ENCODE assay signal across 1 cellular context in genomic region chr6:132818404-132819359, GRCh38.
A peak's percentile ranks its signal among the peaks of the same experiment; 100 is the strongest.
TF ChIP-seq lines count a peak whose summit lies in the region.

No MANE protein-coding gene starts in this region.

TF ChIP-seq in HepG2, 621 proteins besides CTCF, POLR2A, EP300 and RAD21 (continued from another document and continues in another):
- TF ChIP-seq IKZF5 (CRISPR knock-in tag; IDR thresholded peaks at IDR 0.05) (no peak), FOXK1 (CRISPR knock-in tag; IDR thresholded peaks at IDR 0.05; ENCODE audit: borderline replicate concordance, low read depth) (peak; percentile 47; the same call in 1 of the 2 replicates), ZNF143 (CRISPR knock-in tag; IDR thresholded peaks at IDR 0.05) (no peak), FUBP1 (CRISPR knock-in tag; IDR thresholded peaks at IDR 0.05; ENCODE audit: borderline replicate concordance) (no peak), SALL1 (CRISPR knock-in tag; IDR thresholded peaks at IDR 0.05) (0 out of 2 replicates have a peak, but pooled peaks have one; percentile 17), TCF12 (IDR thresholded peaks at IDR 0.05) (no peak), TCF12 (CRISPR knock-in tag; IDR thresholded peaks at IDR 0.05) (0 out of 2 replicates have a peak, but pooled peaks have one; percentile 11), ZNF205 (CRISPR knock-in tag; IDR thresholded peaks at IDR 0.05) (no peak), MLX (CRISPR knock-in tag; IDR thresholded peaks at IDR 0.05) (no peak), ZEB1 (IDR thresholded peaks at IDR 0.05; ENCODE audit: insufficient replicate concordance, low read depth) (peak; percentile 14), SATB2 (CRISPR knock-in tag; IDR thresholded peaks at IDR 0.05) (no peak; the same call in 1 of the 2 replicates), ZFX (CRISPR knock-in tag; IDR thresholded peaks at IDR 0.05; ENCODE audit: low read depth) (no peak), ZNF510 (CRISPR knock-in tag; IDR thresholded peaks at IDR 0.05; ENCODE audit: low read depth) (no peak), CCDC6 (CRISPR knock-in tag; IDR thresholded peaks at IDR 0.05) (peak; percentile 69; the same call in 1 of the 2 replicates), ZNF18 (CRISPR knock-in tag; IDR thresholded peaks at IDR 0.05; ENCODE audit: insufficient replicate concordance) (no peak), ZSCAN31 (CRISPR knock-in tag; IDR thresholded peaks at IDR 0.05; ENCODE audit: low read depth) (0 out of 2 replicates have a peak, but pooled peaks have one; percentile 47), ZNF350 (CRISPR knock-in tag; IDR thresholded peaks at IDR 0.05; ENCODE audit: borderline replicate concordance, low read depth) (no peak), CENPBD1 (CRISPR knock-in tag; IDR thresholded peaks at IDR 0.05; ENCODE audit: borderline replicate concordance, low read depth) (no peak), ZNF512B (CRISPR knock-in tag; IDR thresholded peaks at IDR 0.05; ENCODE audit: borderline replicate concordance) (0 out of 2 replicates have a peak, but pooled peaks have one; percentile 47), AKAP8 (CRISPR knock-in tag; IDR thresholded peaks at IDR 0.05) (no peak), REL (CRISPR knock-in tag; conservative IDR thresholded peaks at IDR 0.05) (0 out of 2 replicates have a peak, but pooled peaks have one; percentile 0), DDIT3 (CRISPR knock-in tag; IDR thresholded peaks at IDR 0.05) (no peak), THYN1 (CRISPR knock-in tag; IDR thresholded peaks at IDR 0.05; ENCODE audit: borderline replicate concordance, low read depth) (no peak), GFI1 (CRISPR knock-in tag; IDR thresholded peaks at IDR 0.05; ENCODE audit: borderline replicate concordance) (peak; percentile 47; the same call in 1 of the 2 replicates), ZNF251 (CRISPR knock-in tag; IDR thresholded peaks at IDR 0.05) (no peak), ZNF777 (CRISPR knock-in tag; IDR thresholded peaks at IDR 0.05) (0 out of 2 replicates have a peak, but pooled peaks have one; percentile 36), ZNF142 (CRISPR knock-in tag; IDR thresholded peaks at IDR 0.05) (no peak; the same call in 1 of the 2 replicates), PCBP2 (optimal IDR thresholded peaks at IDR 0.05; ENCODE audit: low read depth, low read length, poor library complexity, severe bottlenecking) (peak; percentile 29), DNMT1 (CRISPR knock-in tag; IDR thresholded peaks at IDR 0.05) (no peak), ZNF737 (CRISPR knock-in tag; IDR thresholded peaks at IDR 0.05; ENCODE audit: borderline replicate concordance) (no peak), RXRB (CRISPR knock-in tag; IDR thresholded peaks at IDR 0.05; ENCODE audit: borderline replicate concordance) (no peak), NONO (IDR thresholded peaks at IDR 0.05) (no peak), NONO (CRISPR knock-in tag; conservative IDR thresholded peaks at IDR 0.05) (peak; percentile 27; the same call in 1 of the 2 replicates), ZNF576 (CRISPR knock-in tag; IDR thresholded peaks at IDR 0.05) (no peak), FOSL2 (CRISPR knock-in tag; IDR thresholded peaks at IDR 0.05) (no peak), ZNF800 (CRISPR knock-in tag; IDR thresholded peaks at IDR 0.05) (no peak), ZBTB46 (CRISPR knock-in tag; IDR thresholded peaks at IDR 0.05; ENCODE audit: borderline replicate concordance) (no peak), ZNF792 (CRISPR knock-in tag; IDR thresholded peaks at IDR 0.05) (0 out of 2 replicates have a peak, but pooled peaks have one; percentile 3), MEIS2 (CRISPR knock-in tag; IDR thresholded peaks at IDR 0.05) (no peak)
